ENCODE assay signal across 11 cellular contexts in the genomic region with DNA sequence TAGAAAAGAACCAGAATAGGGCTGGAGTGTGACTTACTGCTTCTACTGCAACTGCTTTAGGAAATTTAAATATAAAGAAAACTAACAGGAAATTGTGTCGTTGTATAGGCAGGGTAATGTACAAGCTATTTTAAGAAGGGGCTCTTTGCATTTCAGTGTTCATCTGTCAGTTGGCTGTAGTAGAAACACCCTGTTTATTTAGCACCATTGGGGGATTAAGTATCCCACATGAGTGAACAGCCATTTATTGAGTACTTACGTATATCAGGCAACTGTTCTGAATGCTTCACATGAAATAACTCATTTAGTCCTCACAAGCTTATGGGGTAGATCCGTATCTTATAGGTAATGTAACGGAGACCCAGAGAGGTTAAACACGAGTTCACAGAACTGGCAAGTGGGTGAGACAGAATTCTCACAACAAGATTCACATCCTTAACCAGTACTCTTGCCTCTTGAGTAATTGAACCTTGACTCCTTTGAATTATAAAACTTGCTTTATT. TPM values are rescaled to one million over a fixed set of nuclear protein-coding genes. Genes with fewer than 3 reads are reported as not detected.
DNase-seq lines count a peak whose midpoint lies in the region; ATAC-seq, FAIRE-seq and TF ChIP-seq lines count a peak whose summit lies in the region.
"Had no signal": no experiment of that assay in that cellular context is flagged by ENCODE, and none has a peak within 500 bp of the region (broad histone marks: within the 10 kb centered on the region; RNA-seq: fewer than 3 reads in every experiment).

No MANE protein-coding gene starts in this region.

- H3K36me3 ChIP-seq in DND-41 (ENCODE audit: insufficient read depth, low read length) (no peaks in the 10 kb centered on the region), GM12878 (ENCODE audit: control insufficient read depth in 2 of 2, insufficient read depth in 2 of 2, low read length in 1 of 2) (no peaks in the 10 kb centered on the region)

- H3K4me2 ChIP-seq in DND-41 (ENCODE audit: insufficient read depth, low read length) (peak overlapping the region; percentile 65), GM12878 (ENCODE audit: control insufficient read depth, insufficient read depth) (peak overlapping the region; percentile 97)

- in situ Hi-C loops in GM12878 (cut with MboI), result loop anchor here (10.0 kb wide), 1 partner anchor 110 kb away; no protein-coding TSS in a partner anchor

- POLR2A ChIA-PET in GM12878 (lab: Charles Lee), result interaction anchor here (0.8 to 5.6 kb wide), 11 partner anchors 11 to 108 kb away, joined by 3 to 51 read pairs (median 4); partner anchors contain the start of gene STIM2

- peak in 1 of 2 experiments; percentile 8; a peak in 1 of 4 replicates for TF ChIP-seq EP300 in GM12878 (IDR thresholded peaks at IDR 0.05; ENCODE audit: borderline replicate concordance in 1 of 2, control insufficient read depth in 1 of 2, low read depth in 2 of 2, low read length in 2 of 2)

- no TSS peak for BruUV-seq in GM12878 (replicated peaks; lab: Mats Ljungman, UMichigan)

- TF ChIP-seq RAD21 in GM12878 (IDR thresholded peaks at IDR 0.05; ENCODE audit: insufficient read depth, low read depth, low read length), result no peak

- TF ChIP-seq CTCF in DND-41 (IDR thresholded peaks at IDR 0.05; ENCODE audit: borderline replicate concordance, extremely low read depth, low read length, poor library complexity, severe bottlenecking), result no peak
- no peak for TF ChIP-seq CTCF in GM12878 (IDR thresholded peaks at IDR 0.05 in 2 of 3, conservative IDR thresholded peaks at IDR 0.05 in 1 of 3; ENCODE audit: control insufficient read depth in 2 of 3, extremely low read depth in 1 of 3, insufficient read depth in 1 of 3, low read depth in 3 of 3, low read length in 3 of 3)

- peak overlapping the region; percentile 87 for H3K27ac ChIP-seq in DND-41 (ENCODE audit: low read length)
- H3K27ac ChIP-seq in GM12878 (ENCODE audit: control insufficient read depth, insufficient read depth), result peak overlapping the region; percentile 89

- TF ChIP-seq POLR2A in GM12878 (IDR thresholded peaks at IDR 0.05; ENCODE audit: low read depth, low read length), result no peak

- RAD21 ChIA-PET in GM12878 (lab: Charles Lee; ENCODE audit: unreplicated experiment), result interaction anchor here (0.8 to 6.5 kb wide), 13 partner anchors 9 to 117 kb away, joined by 3 to 82 read pairs (median 3); partner anchors contain the start of gene STIM2

- H3K9me3 ChIP-seq in DND-41 (ENCODE audit: insufficient read depth, low read length, severe bottlenecking), result no peaks in the 10 kb centered on the region
- H3K9me3 ChIP-seq in GM12878 (replicated peaks; ENCODE audit: control insufficient read depth, insufficient read depth, low read length), result peaks cover 1% of the 10 kb centered on the region; the same call in 2 of the 3 replicates

- SMC1A ChIA-PET in GM12878 (lab: Charles Lee; ENCODE audit: uncharacterized antibody, unreplicated experiment), result interaction anchor here (1.0 to 6.6 kb wide), 13 partner anchors 9 to 122 kb away, joined by 3 to 116 read pairs (median 18); partner anchors contain the start of gene STIM2

- DNase-seq in DND-41 (peak; percentile 11), GM12878 (ENCODE audit: low read depth, low spot score) (peak; percentile 53), retina (no peak), UCSD-AML1 (lab: John Stamatoyannopoulos, UW; ENCODE audit: unreplicated experiment) (no peak)
- no peak for DNase-seq in activated CD4-positive, alpha-beta T cell treated with anti-CD3 and anti-CD28 coated beads for 48 hours
- no peak for DNase-seq in stimulated activated CD4-positive, alpha-beta T cell treated with anti-CD3 and anti-CD28 coated beads, Interleukin-2, amount 100 ng/mL, for 24 hours
- DNase-seq: NCI-H345 had no signal

- CTCF ChIA-PET in GM12878 (lab: Yijun Ruan, JAX), result interaction anchor here (0.8 to 3.7 kb wide), 8 partner anchors 11 to 107 kb away, joined by 3 to 22 read pairs (median 3); partner anchors contain the start of gene STIM2

- H4K20me1 ChIP-seq in DND-41 (ENCODE audit: insufficient read depth, low read length) (no peaks in the 10 kb centered on the region), GM12878 (ENCODE audit: control insufficient read depth, insufficient read depth) (no peaks in the 10 kb centered on the region)

- peak; percentile 69 for ATAC-seq in DND-41 (ENCODE audit: insufficient read depth, low read depth)
- ATAC-seq in GM19372 (IDR thresholded peaks at IDR 0.05; ENCODE audit: low read depth, unreplicated experiment), result peak; percentile 45
- ATAC-seq in HG03103 (IDR thresholded peaks at IDR 0.05; ENCODE audit: low read depth, unreplicated experiment), result peak; percentile 36
- peak; percentile 66 for ATAC-seq in GM12878
- ATAC-seq: sciatic nerve had no signal

- FAIRE-seq in GM12878 (lab: Jason Lieb, UNC), result no peak
- FAIRE-seq: G401.6 had no signal

- H3K4me1 ChIP-seq in DND-41 (ENCODE audit: insufficient read depth, low read length) (peaks cover 56% of the 10 kb centered on the region), GM12878 (ENCODE audit: control insufficient read depth, insufficient read depth, low read length) (peaks cover 33% of the 10 kb centered on the region)

- peak overlapping the region; percentile 52 for H2AFZ ChIP-seq in DND-41 (ENCODE audit: low read depth, low read length)
- H2AFZ ChIP-seq in GM12878 (ENCODE audit: control insufficient read depth, low read depth, low read length), result peak overlapping the region; percentile 59

- H3K4me3 ChIP-seq in DND-41 (ENCODE audit: low read depth in 1 of 2, low read length in 2 of 2) (peak overlapping the region in 1 of 2 experiments; percentile 42; a peak in 2 of 4 replicates), GM12878 (peak overlapping the region; percentile 53)

- intact Hi-C loops in GM12878 (cut with micrococcal nuclease; ENCODE audit: unreplicated experiment), result no loop called here

- H3K79me2 ChIP-seq in DND-41 (ENCODE audit: insufficient read depth, low read length) (peaks cover 88% of the 10 kb centered on the region), GM12878 (ENCODE audit: control insufficient read depth, insufficient read depth, low read length) (peaks cover 43% of the 10 kb centered on the region)

- H3K9ac ChIP-seq in DND-41 (ENCODE audit: low read depth, low read length) (peak overlapping the region; percentile 51), GM12878 (ENCODE audit: control insufficient read depth, insufficient read depth, low read length) (peak overlapping the region; percentile 67)

- H3K27me3 ChIP-seq in DND-41 (ENCODE audit: insufficient read depth, low read length, poor library complexity) (no peaks in the 10 kb centered on the region), GM12878 (replicated peaks in 1 of 2; ENCODE audit: control insufficient read depth in 2 of 2, insufficient read depth in 2 of 2, low read length in 1 of 2) (no peaks in the 10 kb centered on the region)

- WGBS in GM12878 (ENCODE audit: insufficient coverage, insufficient replicate concordance, low lambda C conversion rate, missing lambda C conversion rate), result 2% methylated on average over 5 of the region's 5 CpGs

TF ChIP-seq in GM12878, 131 proteins besides CTCF, POLR2A, EP300 and RAD21 (continues in another document):
- TF ChIP-seq RELA (IDR thresholded peaks at IDR 0.05; ENCODE audit: borderline replicate concordance, partially characterized antibody) (no peak), RELB (IDR thresholded peaks at IDR 0.05; ENCODE audit: low read depth) (no peak), BRCA1 (IDR thresholded peaks at IDR 0.05; ENCODE audit: low read depth, low read length) (no peak), KAT2A (conservative IDR thresholded peaks at IDR 0.05; ENCODE audit: control insufficient read depth, low read depth, low read length) (no peak), SIN3A (IDR thresholded peaks at IDR 0.05; ENCODE audit: low read depth, low read length) (no peak), TARDBP (IDR thresholded peaks at IDR 0.05; ENCODE audit: borderline replicate concordance) (no peak), CREB1 (IDR thresholded peaks at IDR 0.05; ENCODE audit: low read depth) (no peak), MEF2B (IDR thresholded peaks at IDR 0.05; ENCODE audit: partially characterized antibody, poor library complexity, severe bottlenecking) (no peak), SMARCA5 (IDR thresholded peaks at IDR 0.05) (no peak)

RNA-seq across cellular contexts. Expression of gene STIM2, which starts 23.9 kb away (rescaled TPM):
- 43.7 and 48.5 TPM in 2 replicates for total RNA-seq in GM12878 (2013; cell fraction: nucleolus; rRNA removed)
- total RNA-seq in GM12878 (2014; rRNA removed), result 19.7 and 21.6 TPM in 2 replicates
- total RNA-seq in GM12878 (2014; rRNA removed; fragmentation: Illumina TruSeq; extraction: Trizol), result 16.5 and 20.0 TPM in 2 replicates
- 24.4 and 25.9 TPM in 2 replicates for total RNA-seq in GM12878 (2021)
- polyA plus RNA-seq in GM12878 (2011; ENCODE audit: low read depth), result 17.5 TPM
- polyA plus RNA-seq in GM12878 (2011; rRNA removed), result 40.7 and 41.5 TPM in 2 replicates
- polyA plus RNA-seq in GM12878 (2011; cell fraction: cytosol; rRNA removed), result 29.4 and 38.6 TPM in 2 replicates
- 101 and 107 TPM in 2 replicates for polyA plus RNA-seq in GM12878 (2011; cell fraction: nucleus; rRNA removed)
- 19.2 and 19.4 TPM in 2 replicates for polyA plus RNA-seq in GM12878 (2012)
- polyA plus RNA-seq in GM12878 (2014; fragmentation: Illumina TruSeq; extraction: Trizol), result 17.4 and 18.8 TPM in 2 replicates
- polyA plus RNA-seq in GM12878 (2014; fragmentation: Nextera tagmentation; extraction: Ambion mirVana), result 10 to 100 TPM in 1 of 2 experiments, 1 to 10 TPM in 1; 4.7 to 10.3 TPM
- polyA plus RNA-seq in GM12878 (2014; rRNA removed), result 14.1 and 14.2 TPM in 2 replicates
- polyA plus RNA-seq in GM12878 (2016; fragmentation: Nextera tagmentation; extraction: Ambion mirVana), result 10 to 100 TPM; 12.3 to 19.3 TPM
- polyA minus RNA-seq in GM12878 (2011; rRNA and poly(A)+ RNA removed), result 40.2 and 47.0 TPM in 2 replicates
- 7.8 and 18.5 TPM in 2 replicates for polyA minus RNA-seq in GM12878 (2011; cell fraction: cytosol; rRNA and poly(A)+ RNA removed)
- 45.6 and 81.6 TPM in 2 replicates for polyA minus RNA-seq in GM12878 (2011; cell fraction: nucleus; rRNA and poly(A)+ RNA removed)

Comparison
In these comparisons a context has a peak if more than half of its experiments do, and no peak if none do; other contexts are left out.
1. DNase-seq: peak in DND-41 (single experiment) and GM12878 (single experiment); none in retina (single experiment), activated CD4-positive, alpha-beta T cell treated with anti-CD3 and anti-CD28 coated beads for 48 hours (single experiment), stimulated activated CD4-positive, alpha-beta T cell treated with anti-CD3 and anti-CD28 coated beads, Interleukin-2, amount 100 ng/mL, for 24 hours (0 of 2) and UCSD-AML1 (single experiment).
2. Peak in every context shown above with its lines, with median percentiles within 50 percentile points of each other: ATAC-seq.